In the genomic region with DNA sequence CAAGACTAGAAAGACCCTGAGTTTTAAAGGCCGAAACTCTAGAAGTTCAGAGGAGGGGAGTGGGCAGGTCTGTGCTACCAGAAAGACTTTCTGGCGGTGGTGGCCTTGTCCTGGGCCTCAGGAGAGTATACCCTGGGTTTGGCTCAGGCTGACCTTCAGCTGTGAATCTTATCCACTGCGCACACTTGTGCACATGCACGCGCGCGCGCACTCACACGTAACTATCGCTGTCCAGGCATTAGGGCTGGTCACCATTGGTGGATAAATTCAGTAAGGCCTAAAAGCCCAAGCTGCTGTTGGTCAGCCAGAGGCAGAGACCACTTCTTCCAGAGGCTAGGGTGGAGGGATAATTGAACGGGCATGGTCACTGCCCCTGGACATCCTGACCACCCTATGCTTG, we compare ENCODE assay signal across 13 cellular contexts. TPM values are rescaled to one million over a fixed set of nuclear protein-coding genes. Genes with fewer than 3 reads are reported as not detected.
DNase-seq lines count a peak whose midpoint lies in the region; ATAC-seq and TF ChIP-seq lines count a peak whose summit lies in the region.
"Had no signal": no experiment of that assay in that cellular context is flagged by ENCODE, and none has a peak within 500 bp of the region (broad histone marks: within the 10 kb centered on the region; RNA-seq: fewer than 3 reads in every experiment).

No MANE protein-coding gene starts in this region.

- peak overlapping the region; percentile 88 for H3K27ac Mint-ChIP-seq in Caco-2 (ENCODE audit: unreplicated experiment)
- no peak overlapping the region for H3K27ac Mint-ChIP-seq in immature natural killer cell

- no peak for DNase-seq in Caco-2
- DNase-seq in brain microvascular endothelial cell, result no peak
- DNase-seq in lower lobe of right lung, result no peak
- DNase-seq in GM19240 (ENCODE audit: insufficient read length, low spot score), result no peak
- DNase-seq in SW 1271 (lab: John Stamatoyannopoulos, UW), result no peak
- DNase-seq in SKM-1 (lab: John Stamatoyannopoulos, UW; ENCODE audit: unreplicated experiment), result no peak
- no peak for DNase-seq in immature natural killer cell
- DNase-seq: anterior cingulate cortex, mesendoderm, NCI-H1694 treated with DMSO at 0.1 percent for 48 hours, NCI-H510A had no signal

- H3K36me3 ChIP-seq in Caco-2 (ENCODE audit: control insufficient read depth, insufficient read depth, low read length), result peaks cover 4% of the 10 kb centered on the region
- no peaks in the 10 kb centered on the region for H3K36me3 ChIP-seq in brain microvascular endothelial cell (replicated peaks)
- H3K36me3 ChIP-seq in lower lobe of right lung, result no peaks in the 10 kb centered on the region
- peaks cover 0 to 2% (median 0%) of the 10 kb centered on the region in 3 donors for H3K36me3 ChIP-seq in skeletal muscle tissue (ENCODE audit: control insufficient read depth in 3 of 3, insufficient read depth in 3 of 3, low read length in 3 of 3)

- no peaks in the 10 kb centered on the region for H3K27me3 Mint-ChIP-seq in Caco-2 (ENCODE audit: insufficient read depth, unreplicated experiment)
- peaks cover 3 to 9% (median 4%) of the 10 kb centered on the region in 3 donors for H3K27me3 Mint-ChIP-seq in immature natural killer cell (ENCODE audit: low read depth in 3 of 3)

- intact Hi-C loops in Caco-2 (cut with micrococcal nuclease; ENCODE audit: unreplicated experiment) (no loop called here), lower lobe of right lung (cut with DNase I) (no loop called here)

- no peak overlapping the region for H3K4me3 Mint-ChIP-seq in Caco-2 (ENCODE audit: unreplicated experiment)
- H3K4me3 Mint-ChIP-seq in immature natural killer cell, result no peak overlapping the region

- H3K27ac ChIP-seq in brain microvascular endothelial cell (peak overlapping the region; percentile 71), lower lobe of right lung (peak overlapping the region; percentile 63), skeletal muscle tissue (ENCODE audit: low read depth, low read length) (peak overlapping the region; percentile 69)
- H3K27ac ChIP-seq: parathyroid adenoma had no signal

- H3K4me1 ChIP-seq in Caco-2 (peaks cover 62% of the 10 kb centered on the region), lower lobe of right lung (peaks cover 61% of the 10 kb centered on the region), skeletal muscle tissue (ENCODE audit: control insufficient read depth in 3 of 3, insufficient read depth in 3 of 3, low read length in 3 of 3) (peaks cover 34 to 46% (median 44%) of the 10 kb centered on the region in 3 donors)

- peak overlapping the region in 2 of 3 donors; percentile 33 for H3K9ac ChIP-seq in skeletal muscle tissue (ENCODE audit: low read depth in 1 of 3, low read length in 3 of 3)
- H3K9ac ChIP-seq: parathyroid adenoma had no signal

- H3K36me3 Mint-ChIP-seq in Caco-2 (ENCODE audit: insufficient read depth, unreplicated experiment) (peaks cover 42% of the 10 kb centered on the region), immature natural killer cell (no peaks in the 10 kb centered on the region)

- H3K4me3 ChIP-seq in Caco-2 (ENCODE audit: low read depth, low read length), result no peak overlapping the region
- no peak overlapping the region for H3K4me3 ChIP-seq in brain microvascular endothelial cell (ENCODE audit: low read depth, low read length)
- H3K4me3 ChIP-seq in lower lobe of right lung, result no peak overlapping the region
- no peak overlapping the region for H3K4me3 ChIP-seq in skeletal muscle tissue (ENCODE audit: low read length in 3 of 3)

- CTCF ChIA-PET in Caco-2 (lab: Charles Lee), result interaction anchor here (0.7 to 7.0 kb wide), 3 partner anchors 13 to 26 kb away, joined by 3 to 285 read pairs (median 5); partner anchors contain the start of gene ARHGEF17

- H3K9me3 ChIP-seq in Caco-2, result no peaks in the 10 kb centered on the region
- no peaks in the 10 kb centered on the region for H3K9me3 ChIP-seq in lower lobe of right lung
- H3K9me3 ChIP-seq in skeletal muscle tissue (ENCODE audit: control insufficient read depth in 3 of 3, low read length in 3 of 3), result no peaks in the 10 kb centered on the region

- H3K4me1 Mint-ChIP-seq in Caco-2 (ENCODE audit: low read depth, unreplicated experiment) (peaks cover 53% of the 10 kb centered on the region), immature natural killer cell (no peaks in the 10 kb centered on the region)

- in situ Hi-C loops in brain microvascular endothelial cell (cut with HindIII; ENCODE audit: low pct_ligation_motif_present, low sequenced_read_pairs), result no loop called here

- TF ChIP-seq CTCF in Caco-2 (IDR thresholded peaks at IDR 0.05; ENCODE audit: insufficient read depth in 1 of 2, low read depth in 1 of 2, low read length in 1 of 2, severe bottlenecking in 1 of 2, unreplicated experiment in 1 of 2) (no peak), brain microvascular endothelial cell (IDR thresholded peaks at IDR 0.05; ENCODE audit: low read depth, low read length, missing control alignments) (no peak), lower lobe of right lung (IDR thresholded peaks at IDR 0.05) (no peak)

- POLR2A ChIA-PET in Caco-2 (lab: Charles Lee), result interaction anchor here (0.6 kb wide), 1 partner anchor 26 kb away, joined by 3 read pairs; no protein-coding TSS in a partner anchor

- H3K27me3 ChIP-seq in Caco-2 (replicated peaks; ENCODE audit: control insufficient read depth, insufficient read depth, low read length) (no peaks in the 10 kb centered on the region), brain microvascular endothelial cell (replicated peaks) (no peaks in the 10 kb centered on the region), lower lobe of right lung (ENCODE audit: low read depth) (no peaks in the 10 kb centered on the region), skeletal muscle tissue (ENCODE audit: control insufficient read depth in 3 of 3, insufficient read depth in 3 of 3, low read length in 3 of 3) (no peaks in the 10 kb centered on the region)

- ATAC-seq in lower lobe of right lung, result no peak

- no TSS peak for BruUV-seq in Caco-2 (replicated peaks; lab: Mats Ljungman, UMichigan)

- H3K9me3 Mint-ChIP-seq in Caco-2 (ENCODE audit: unreplicated experiment), result no peaks in the 10 kb centered on the region
- H3K9me3 Mint-ChIP-seq in immature natural killer cell, result no peaks in the 10 kb centered on the region

RNA-seq across cellular contexts. Expression of gene ARHGEF17, which starts 25.1 kb away (rescaled TPM):
- total RNA-seq in Caco-2 (2022) (77.9 and 78.1 TPM in 2 replicates), lower lobe of right lung (56.5 TPM), skeletal muscle tissue (19.3 TPM)
- polyA plus RNA-seq in immature natural killer cell, result not detected

RNA-seq across cellular contexts. Expression of gene RELT, which starts 43.0 kb away (rescaled TPM):
- 11.7 and 12.7 TPM in 2 replicates for total RNA-seq in Caco-2 (2022)
- 15.4 TPM for total RNA-seq in lower lobe of right lung
- total RNA-seq in skeletal muscle tissue, result 1.6 TPM
- 1 to 10 TPM; 2.8 to 5.4 (median 3.6) TPM for polyA plus RNA-seq in immature natural killer cell
